19 cellular contexts compared by ENCODE assay signal in the genomic region with DNA sequence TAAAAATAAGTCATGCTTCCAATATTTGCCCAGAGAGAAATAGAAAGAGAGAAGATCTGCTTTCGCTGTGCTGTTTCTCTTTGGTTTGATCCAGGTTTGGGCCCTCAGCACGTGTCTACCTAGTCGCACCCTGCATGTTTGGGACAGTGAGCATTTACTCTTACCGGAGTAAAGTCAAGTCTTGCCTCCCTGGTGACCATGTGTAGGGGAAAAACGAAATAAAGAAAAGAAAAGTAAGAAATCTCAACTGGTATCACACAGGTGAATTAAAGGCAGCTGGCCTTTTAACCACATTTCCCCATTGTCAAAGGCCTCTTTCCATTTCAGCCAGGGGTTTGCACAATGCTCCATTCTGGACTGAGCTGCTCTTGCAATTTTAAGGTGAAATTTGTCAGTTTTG.
DNase-seq lines count a peak whose midpoint lies in the region; ATAC-seq and TF ChIP-seq lines count a peak whose summit lies in the region.
"Had no signal": no experiment of that assay in that cellular context is flagged by ENCODE, and none has a peak within 500 bp of the region (broad histone marks: within the 10 kb centered on the region; RNA-seq: fewer than 3 reads in every experiment).

No MANE protein-coding gene starts in this region.

- peaks cover 40% of the 10 kb centered on the region for H3K27me3 ChIP-seq in endodermal cell (ENCODE audit: control insufficient read depth, insufficient read depth, low read length, poor library complexity, severe bottlenecking)
- H3K27me3 ChIP-seq: BLaER1 had no signal

- peak overlapping the region; percentile 78 for H3K27ac Mint-ChIP-seq in T-helper 2 cell treated with Interferon-gamma antibody and Interleukin-4, amounts not matched to agents 5 μg/mL and 100 μg/mL, for 36 hours
- H3K27ac Mint-ChIP-seq in activated CD4-positive, alpha-beta memory T cell treated with anti-CD3 and anti-CD28 coated beads, Interleukin-2, amount 10 ng/mL, durations not matched to agents 7 days and 5 days: peak overlapping the region; percentile 63
- no peak overlapping the region for H3K27ac Mint-ChIP-seq in endodermal cell
- H3K27ac Mint-ChIP-seq: CD14-positive monocyte had no signal

- H3K4me3 Mint-ChIP-seq in T-helper 2 cell treated with Interferon-gamma antibody and Interleukin-4, amounts not matched to agents 5 μg/mL and 100 μg/mL, for 36 hours: peak overlapping the region; percentile 54
- no peak overlapping the region for H3K4me3 Mint-ChIP-seq in activated CD4-positive, alpha-beta memory T cell treated with anti-CD3 and anti-CD28 coated beads, Interleukin-2, amount 10 ng/mL, durations not matched to agents 7 days and 5 days
- H3K4me3 Mint-ChIP-seq in endodermal cell: no peak overlapping the region
- H3K4me3 Mint-ChIP-seq: CD14-positive monocyte had no signal

- peaks cover 39% of the 10 kb centered on the region for H3K4me1 Mint-ChIP-seq in T-helper 2 cell treated with Interferon-gamma antibody and Interleukin-4, amounts not matched to agents 5 μg/mL and 100 μg/mL, for 36 hours (ENCODE audit: low read depth)
- peaks cover 18% of the 10 kb centered on the region for H3K4me1 Mint-ChIP-seq in activated CD4-positive, alpha-beta memory T cell treated with anti-CD3 and anti-CD28 coated beads, Interleukin-2, amount 10 ng/mL, durations not matched to agents 7 days and 5 days
- peaks cover 14% of the 10 kb centered on the region for H3K4me1 Mint-ChIP-seq in endodermal cell
- H3K4me1 Mint-ChIP-seq: CD14-positive monocyte had no signal

- TF ChIP-seq CTCF in endodermal cell (conservative IDR thresholded peaks at IDR 0.05): no peak

- no peak for DNase-seq in T-helper 2 cell treated with Interferon-gamma antibody and Interleukin-4, amounts not matched to agents 5 μg/mL and 100 μg/mL, for 36 hours (ENCODE audit: low spot score)
- no peak for DNase-seq in T-helper 2 cell
- no peak for DNase-seq in activated CD4-positive, alpha-beta memory T cell treated with anti-CD3 and anti-CD28 coated beads, Interleukin-2, amount 10 ng/mL, durations not matched to agents 7 days and 5 days
- DNase-seq in endodermal cell: peak; percentile 12
- no peak for DNase-seq in stimulated activated naive CD4-positive, alpha-beta T cell (lab: John Stamatoyannopoulos, UW)
- DNase-seq in D341Med (ENCODE audit: low spot score): no peak
- DNase-seq: AML-193; CD4-positive, alpha-beta memory T cell; DMS79 treated with DMSO at 0.1 percent for 48 hours; EL; IMR-90 had no signal

- no peak overlapping the region for H3K27ac ChIP-seq in endodermal cell (ENCODE audit: low read depth, low read length)
- H3K27ac ChIP-seq: 22Rv1, A549, BLaER1 had no signal

- no peaks in the 10 kb centered on the region for H3K36me3 ChIP-seq in endodermal cell (ENCODE audit: control insufficient read depth, insufficient read depth, low read length)
- H3K36me3 ChIP-seq: BLaER1, HAP-1 had no signal

- no peak overlapping the region for H3K9ac ChIP-seq in endodermal cell (ENCODE audit: extremely low read depth, low read length, poor library complexity, severe bottlenecking)
- H3K9ac ChIP-seq: BLaER1 had no signal

- no peaks in the 10 kb centered on the region for H3K9me3 ChIP-seq in endodermal cell (ENCODE audit: control insufficient read depth, low read length)
- H3K9me3 ChIP-seq: A549, BLaER1, HAP-1 had no signal

- 88 to 93% methylated on average over 5 of the region's 5 CpGs for WGBS in endodermal cell (ENCODE audit: insufficient coverage in 1 of 2, insufficient read length in 1 of 2), 2 experiments

- no peak overlapping the region for H3K4me3 ChIP-seq in endodermal cell (ENCODE audit: low read length)
- H3K4me3 ChIP-seq: A549, BLaER1, HAP-1, K562 had no signal

- CTCF ChIA-PET in activated CD4-positive, alpha-beta memory T cell treated with anti-CD3 and anti-CD28 coated beads, Interleukin-2, amount 10 ng/mL, durations not matched to agents 7 days and 5 days (lab: Charles Lee): no interaction called here

- no peaks in the 10 kb centered on the region for H3K9me3 Mint-ChIP-seq in T-helper 2 cell treated with Interferon-gamma antibody and Interleukin-4, amounts not matched to agents 5 μg/mL and 100 μg/mL, for 36 hours
- no peaks in the 10 kb centered on the region for H3K9me3 Mint-ChIP-seq in activated CD4-positive, alpha-beta memory T cell treated with anti-CD3 and anti-CD28 coated beads, Interleukin-2, amount 10 ng/mL, durations not matched to agents 7 days and 5 days
- no peaks in the 10 kb centered on the region for H3K9me3 Mint-ChIP-seq in endodermal cell
- H3K9me3 Mint-ChIP-seq: CD4-positive, alpha-beta memory T cell had no signal

- ATAC-seq in HG03342 (IDR thresholded peaks at IDR 0.05; ENCODE audit: unreplicated experiment) (no peak), GM19023 (IDR thresholded peaks at IDR 0.05; ENCODE audit: unreplicated experiment) (no peak)
- ATAC-seq: A549, K562 had no signal

- no peaks in the 10 kb centered on the region for H3K27me3 Mint-ChIP-seq in T-helper 2 cell treated with Interferon-gamma antibody and Interleukin-4, amounts not matched to agents 5 μg/mL and 100 μg/mL, for 36 hours (ENCODE audit: low read depth)
- no peaks in the 10 kb centered on the region for H3K27me3 Mint-ChIP-seq in activated CD4-positive, alpha-beta memory T cell treated with anti-CD3 and anti-CD28 coated beads, Interleukin-2, amount 10 ng/mL, durations not matched to agents 7 days and 5 days
- peaks cover 12% of the 10 kb centered on the region for H3K27me3 Mint-ChIP-seq in endodermal cell (ENCODE audit: insufficient read depth)

- H3K36me3 Mint-ChIP-seq in T-helper 2 cell treated with Interferon-gamma antibody and Interleukin-4, amounts not matched to agents 5 μg/mL and 100 μg/mL, for 36 hours (ENCODE audit: low read depth): no peaks in the 10 kb centered on the region
- H3K36me3 Mint-ChIP-seq in activated CD4-positive, alpha-beta memory T cell treated with anti-CD3 and anti-CD28 coated beads, Interleukin-2, amount 10 ng/mL, durations not matched to agents 7 days and 5 days (ENCODE audit: low read depth): peaks cover 3% of the 10 kb centered on the region
- H3K36me3 Mint-ChIP-seq in endodermal cell (ENCODE audit: low read depth): no peaks in the 10 kb centered on the region
- H3K36me3 Mint-ChIP-seq: CD14-positive monocyte; CD4-positive, alpha-beta memory T cell had no signal

- H3K4me1 ChIP-seq in endodermal cell (ENCODE audit: control insufficient read depth, insufficient read depth, low read length): peaks cover 12% of the 10 kb centered on the region
- H3K4me1 ChIP-seq: BLaER1, HAP-1 had no signal

- POLR2A ChIA-PET in activated CD4-positive, alpha-beta memory T cell treated with anti-CD3 and anti-CD28 coated beads, Interleukin-2, amount 10 ng/mL, durations not matched to agents 7 days and 5 days (lab: Charles Lee): interaction anchor here (0.7 to 1.4 kb wide), 3 partner anchors 8 to 43 kb away, joined by 3 to 5 read pairs (median 3); no protein-coding TSS in a partner anchor
